In the genomic region with DNA sequence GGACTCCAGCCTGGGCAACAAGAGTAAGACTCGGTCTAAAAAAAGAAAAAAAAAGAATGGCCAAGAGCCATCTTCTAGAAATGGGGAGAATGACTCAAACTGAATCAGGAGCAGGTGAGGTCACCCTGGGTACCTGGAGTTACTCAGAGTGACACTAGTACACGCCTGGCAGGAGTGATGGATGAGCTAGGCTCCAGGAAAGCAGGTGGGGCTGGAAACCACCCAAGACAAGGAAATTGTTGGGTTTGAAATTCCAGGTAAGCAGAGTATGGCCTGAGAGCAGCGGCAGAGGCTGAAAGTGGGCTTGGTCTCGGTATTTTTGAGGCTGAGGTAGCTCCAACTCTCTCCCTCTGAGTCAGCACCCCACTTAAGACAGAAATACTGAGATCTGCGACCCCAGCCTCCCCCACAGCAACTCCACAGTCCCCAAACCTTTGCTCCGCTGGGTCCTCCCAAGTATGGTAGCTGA, we compare ENCODE assay signal across 9 cellular contexts. TPM values are rescaled to one million over a fixed set of nuclear protein-coding genes. Genes with fewer than 3 reads are reported as not detected.
A peak's percentile ranks its signal among the peaks of the same experiment; 100 is the strongest.
DNase-seq lines count a peak whose midpoint lies in the region; ATAC-seq, FAIRE-seq and TF ChIP-seq lines count a peak whose summit lies in the region.
"Had no signal": no experiment of that assay in that cellular context is flagged by ENCODE, and none has a peak within 500 bp of the region (broad histone marks: within the 10 kb centered on the region; RNA-seq: fewer than 3 reads in every experiment).

No MANE protein-coding gene starts in this region.

- TF ChIP-seq EP300 in stomach (IDR thresholded peaks at IDR 0.05), result no peak

- DNase-seq in activated CD4-positive, alpha-beta T cell treated with anti-CD3 and anti-CD28 coated beads for 4 hours, result peak; percentile 62 to 68
- no peak for DNase-seq in activated CD4-positive, alpha-beta T cell treated with anti-CD3 and anti-CD28 coated beads for 1 hour
- peak; percentile 82 for DNase-seq in activated CD8-positive, alpha-beta memory T cell treated with anti-CD3 and anti-CD28 coated beads, Interleukin-2, amount 50 U/mL, for 48 hours
- DNase-seq in keratinocyte (ENCODE audit: low read depth, low spot score) (peak; percentile 99), stomach (peak; percentile 52), superior temporal gyrus (ENCODE audit: extremely low spot score) (no peak)
- DNase-seq: NCI-H1694 had no signal

- H3K9me1 ChIP-seq in keratinocyte (ENCODE audit: control insufficient read depth, extremely low read depth, insufficient read depth, low read length), result no peaks in the 10 kb centered on the region

- no peak for TF ChIP-seq POLR2A in stomach (IDR thresholded peaks at IDR 0.05)

- H3K79me2 ChIP-seq in keratinocyte (ENCODE audit: control insufficient read depth, insufficient read depth, low read length), result no peaks in the 10 kb centered on the region

- peak overlapping the region; percentile 56 for H3K9ac ChIP-seq in keratinocyte (ENCODE audit: control insufficient read depth, extremely low read depth, insufficient read depth, low read length)

- FAIRE-seq in keratinocyte (lab: Jason Lieb, UNC), result peak; percentile 93

- no peak for TF ChIP-seq CTCF in keratinocyte (optimal IDR thresholded peaks at IDR 0.05 in 1 of 3, IDR thresholded peaks at IDR 0.05 in 1 of 3, conservative IDR thresholded peaks at IDR 0.05 in 1 of 3; ENCODE audit: extremely low read depth in 1 of 3, insufficient read depth in 2 of 3, low read length in 3 of 3)
- TF ChIP-seq CTCF in stomach (IDR thresholded peaks at IDR 0.05), result no peak

- intact Hi-C loops in stomach (cut with DNase I; ENCODE audit: low total_unique reads), result no loop called here

- peak overlapping the region; percentile 57 for H3K4me2 ChIP-seq in keratinocyte (ENCODE audit: control insufficient read depth, extremely low read depth, insufficient read depth, low read depth, low read length)

- H3K27me3 ChIP-seq in keratinocyte (ENCODE audit: control insufficient read depth, extremely low read depth, insufficient read depth, low read length) (no peaks in the 10 kb centered on the region), stomach (no peaks in the 10 kb centered on the region)

- dilution Hi-C loops in keratinocyte (cut with MboI; ENCODE audit: extremely low pct_ligation_motif_present, low sequenced_read_pairs), result no loop called here

- no peak overlapping the region for H2AFZ ChIP-seq in keratinocyte (ENCODE audit: control insufficient read depth, low read length)

- H3K4me3 ChIP-seq in keratinocyte (ENCODE audit: control insufficient read depth in 2 of 3, extremely low read depth in 1 of 3, insufficient read depth in 2 of 3, low read depth in 1 of 3, low read length in 3 of 3) (no peak overlapping the region), stomach (no peak overlapping the region)

- H3K27ac ChIP-seq in keratinocyte (ENCODE audit: control insufficient read depth, insufficient read depth, low read length) (peak overlapping the region; percentile 83), stomach (peak overlapping the region in 1 of 5 donors; percentile 35)

- ATAC-seq in HG02642 (IDR thresholded peaks at IDR 0.05; ENCODE audit: poor library complexity, unreplicated experiment) (no peak), HG02870 (IDR thresholded peaks at IDR 0.05; ENCODE audit: unreplicated experiment) (no peak)

- H3K9me3 ChIP-seq in keratinocyte (ENCODE audit: control insufficient read depth, low read depth, low read length), result no peaks in the 10 kb centered on the region
- no peaks in the 10 kb centered on the region for H3K9me3 ChIP-seq in stomach

- no peaks in the 10 kb centered on the region for H4K20me1 ChIP-seq in keratinocyte (ENCODE audit: control insufficient read depth, extremely low read depth, insufficient read depth, low read length)

- 49 to 65% (median 58%) methylated on average over 5 to 6 of the region's 6 CpGs for WGBS in stomach, 5 donors

- peaks cover 27% of the 10 kb centered on the region for H3K4me1 ChIP-seq in keratinocyte (ENCODE audit: control insufficient read depth, extremely low read depth, insufficient read depth, low read length)
- H3K4me1 ChIP-seq in stomach, result peaks cover 0 to 17% (median 10%) of the 10 kb centered on the region in 4 donors

- H3K36me3 ChIP-seq in keratinocyte (ENCODE audit: control insufficient read depth in 2 of 2, extremely low read depth in 1 of 2, insufficient read depth in 2 of 2, low read length in 2 of 2) (no peaks in the 10 kb centered on the region), stomach (no peaks in the 10 kb centered on the region)

RNA-seq across cellular contexts. Expression of a gene that starts 18.5 kb away (rescaled TPM):
- 153 to 289 TPM (median 248 TPM) in 3 replicates for polyA plus RNA-seq in keratinocyte
- polyA plus RNA-seq in keratinocyte (2011; ENCODE audit: low read depth), result 227 TPM
- polyA plus RNA-seq in keratinocyte (2011; cell fraction: cytosol; rRNA removed), result 88.3 and 149 TPM in 2 replicates
- polyA plus RNA-seq in keratinocyte (2011; cell fraction: nucleus; rRNA removed), result 237 and 241 TPM in 2 replicates
- 409 and 466 TPM in 2 replicates for polyA plus RNA-seq in keratinocyte (2012; ENCODE audit: low replicate concordance)
- polyA minus RNA-seq in keratinocyte, result 214 to 285 TPM (median 225 TPM) in 3 replicates
- 466 TPM for polyA minus RNA-seq in keratinocyte (2011; cell fraction: cytosol; rRNA and poly(A)+ RNA removed)
- 259 and 281 TPM in 2 replicates for polyA minus RNA-seq in keratinocyte (2011; cell fraction: nucleus; rRNA and poly(A)+ RNA removed)
- total RNA-seq in stomach, result 100 to 1,000 TPM in 4 of 5 donors, 10 to 100 TPM in 1; 89.9 to 188 (median 154) TPM
- polyA plus RNA-seq in stomach, result 100 to 1,000 TPM; 122 to 176 (median 170) TPM

Comparison
In these comparisons a context has a peak if more than half of its experiments do, and no peak if none do; other contexts are left out.
1. DNase-seq: peak in activated CD4-positive, alpha-beta T cell treated with anti-CD3 and anti-CD28 coated beads for 4 hours (2 of 2), activated CD8-positive, alpha-beta memory T cell treated with anti-CD3 and anti-CD28 coated beads, Interleukin-2, amount 50 U/mL, for 48 hours (single experiment), keratinocyte (single experiment) and stomach (single experiment); none in activated CD4-positive, alpha-beta T cell treated with anti-CD3 and anti-CD28 coated beads for 1 hour (single experiment) and superior temporal gyrus (single experiment).